1 cellular context compared by ENCODE assay signal in genomic region chr1:1777950-1778826, GRCh38.
TF ChIP-seq lines count a peak whose summit lies in the region.

A gene with protein sequence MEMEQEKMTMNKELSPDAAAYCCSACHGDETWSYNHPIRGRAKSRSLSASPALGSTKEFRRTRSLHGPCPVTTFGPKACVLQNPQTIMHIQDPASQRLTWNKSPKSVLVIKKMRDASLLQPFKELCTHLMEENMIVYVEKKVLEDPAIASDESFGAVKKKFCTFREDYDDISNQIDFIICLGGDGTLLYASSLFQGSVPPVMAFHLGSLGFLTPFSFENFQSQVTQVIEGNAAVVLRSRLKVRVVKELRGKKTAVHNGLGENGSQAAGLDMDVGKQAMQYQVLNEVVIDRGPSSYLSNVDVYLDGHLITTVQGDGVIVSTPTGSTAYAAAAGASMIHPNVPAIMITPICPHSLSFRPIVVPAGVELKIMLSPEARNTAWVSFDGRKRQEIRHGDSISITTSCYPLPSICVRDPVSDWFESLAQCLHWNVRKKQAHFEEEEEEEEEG (minus strand): TSS chr1:1778470. CDS start chr1:1765406, 13,064 bp downstream.

TF ChIP-seq in K562, 482 proteins besides CTCF, POLR2A, EP300 and RAD21 (continued from another document and continues in another):
- TF ChIP-seq, protein P1, sequence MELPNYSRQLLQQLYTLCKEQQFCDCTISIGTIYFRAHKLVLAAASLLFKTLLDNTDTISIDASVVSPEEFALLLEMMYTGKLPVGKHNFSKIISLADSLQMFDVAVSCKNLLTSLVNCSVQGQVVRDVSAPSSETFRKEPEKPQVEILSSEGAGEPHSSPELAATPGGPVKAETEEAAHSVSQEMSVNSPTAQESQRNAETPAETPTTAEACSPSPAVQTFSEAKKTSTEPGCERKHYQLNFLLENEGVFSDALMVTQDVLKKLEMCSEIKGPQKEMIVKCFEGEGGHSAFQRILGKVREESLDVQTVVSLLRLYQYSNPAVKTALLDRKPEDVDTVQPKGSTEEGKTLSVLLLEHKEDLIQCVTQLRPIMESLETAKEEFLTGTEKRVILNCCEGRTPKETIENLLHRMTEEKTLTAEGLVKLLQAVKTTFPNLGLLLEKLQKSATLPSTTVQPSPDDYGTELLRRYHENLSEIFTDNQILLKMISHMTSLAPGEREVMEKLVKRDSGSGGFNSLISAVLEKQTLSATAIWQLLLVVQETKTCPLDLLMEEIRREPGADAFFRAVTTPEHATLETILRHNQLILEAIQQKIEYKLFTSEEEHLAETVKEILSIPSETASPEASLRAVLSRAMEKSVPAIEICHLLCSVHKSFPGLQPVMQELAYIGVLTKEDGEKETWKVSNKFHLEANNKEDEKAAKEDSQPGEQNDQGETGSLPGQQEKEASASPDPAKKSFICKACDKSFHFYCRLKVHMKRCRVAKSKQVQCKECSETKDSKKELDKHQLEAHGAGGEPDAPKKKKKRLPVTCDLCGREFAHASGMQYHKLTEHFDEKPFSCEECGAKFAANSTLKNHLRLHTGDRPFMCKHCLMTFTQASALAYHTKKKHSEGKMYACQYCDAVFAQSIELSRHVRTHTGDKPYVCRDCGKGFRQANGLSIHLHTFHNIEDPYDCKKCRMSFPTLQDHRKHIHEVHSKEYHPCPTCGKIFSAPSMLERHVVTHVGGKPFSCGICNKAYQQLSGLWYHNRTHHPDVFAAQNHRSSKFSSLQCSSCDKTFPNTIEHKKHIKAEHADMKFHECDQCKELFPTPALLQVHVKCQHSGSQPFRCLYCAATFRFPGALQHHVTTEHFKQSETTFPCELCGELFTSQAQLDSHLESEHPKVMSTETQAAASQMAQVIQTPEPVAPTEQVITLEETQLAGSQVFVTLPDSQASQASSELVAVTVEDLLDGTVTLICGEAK (IDR thresholded peaks at IDR 0.05), result peak; percentile 12; the same call in 1 of the 2 replicates
- TF ChIP-seq, protein P1 (CRISPR knock-in tag; IDR thresholded peaks at IDR 0.05), result no peak
- TF ChIP-seq, protein P2, sequence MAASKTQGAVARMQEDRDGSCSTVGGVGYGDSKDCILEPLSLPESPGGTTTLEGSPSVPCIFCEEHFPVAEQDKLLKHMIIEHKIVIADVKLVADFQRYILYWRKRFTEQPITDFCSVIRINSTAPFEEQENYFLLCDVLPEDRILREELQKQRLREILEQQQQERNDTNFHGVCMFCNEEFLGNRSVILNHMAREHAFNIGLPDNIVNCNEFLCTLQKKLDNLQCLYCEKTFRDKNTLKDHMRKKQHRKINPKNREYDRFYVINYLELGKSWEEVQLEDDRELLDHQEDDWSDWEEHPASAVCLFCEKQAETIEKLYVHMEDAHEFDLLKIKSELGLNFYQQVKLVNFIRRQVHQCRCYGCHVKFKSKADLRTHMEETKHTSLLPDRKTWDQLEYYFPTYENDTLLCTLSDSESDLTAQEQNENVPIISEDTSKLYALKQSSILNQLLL (CRISPR knock-in tag; IDR thresholded peaks at IDR 0.05; ENCODE audit: borderline replicate concordance), result no peak
- TF ChIP-seq NRF1 (conservative IDR thresholded peaks at IDR 0.05 in 1 of 2, IDR thresholded peaks at IDR 0.05 in 1 of 2), result peak; percentile 85 to 89; a peak in 3 of 4 replicates
- TF ChIP-seq ATF7 (IDR thresholded peaks at IDR 0.05), result 0 out of 2 replicates have a peak, but pooled peaks have one; percentile 9
- no peak for TF ChIP-seq PCBP2 (IDR thresholded peaks at IDR 0.05; ENCODE audit: low read depth, low read length, poor library complexity, severe bottlenecking)
- TF ChIP-seq HDAC1 (IDR thresholded peaks at IDR 0.05), result peak in 1 of 2 experiments; percentile 86; a peak in 2 of 4 replicates
- 0 out of 2 replicates have a peak, but pooled peaks have one; percentile 3 for TF ChIP-seq TCF15 (CRISPR knock-in tag; IDR thresholded peaks at IDR 0.05)
- 0 out of 2 replicates have a peak, but pooled peaks have one; percentile 57 for TF ChIP-seq ZNF445 (CRISPR knock-in tag; IDR thresholded peaks at IDR 0.05; ENCODE audit: low read depth)
- TF ChIP-seq E4F1 (CRISPR knock-in tag; IDR thresholded peaks at IDR 0.05; ENCODE audit: borderline replicate concordance), result no peak
- TF ChIP-seq TRIM24 (IDR thresholded peaks at IDR 0.05), result no peak
- TF ChIP-seq, protein P3, sequence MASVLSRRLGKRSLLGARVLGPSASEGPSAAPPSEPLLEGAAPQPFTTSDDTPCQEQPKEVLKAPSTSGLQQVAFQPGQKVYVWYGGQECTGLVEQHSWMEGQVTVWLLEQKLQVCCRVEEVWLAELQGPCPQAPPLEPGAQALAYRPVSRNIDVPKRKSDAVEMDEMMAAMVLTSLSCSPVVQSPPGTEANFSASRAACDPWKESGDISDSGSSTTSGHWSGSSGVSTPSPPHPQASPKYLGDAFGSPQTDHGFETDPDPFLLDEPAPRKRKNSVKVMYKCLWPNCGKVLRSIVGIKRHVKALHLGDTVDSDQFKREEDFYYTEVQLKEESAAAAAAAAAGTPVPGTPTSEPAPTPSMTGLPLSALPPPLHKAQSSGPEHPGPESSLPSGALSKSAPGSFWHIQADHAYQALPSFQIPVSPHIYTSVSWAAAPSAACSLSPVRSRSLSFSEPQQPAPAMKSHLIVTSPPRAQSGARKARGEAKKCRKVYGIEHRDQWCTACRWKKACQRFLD (CRISPR knock-in tag; IDR thresholded peaks at IDR 0.05), result peak; percentile 96
- TF ChIP-seq IRF2 (CRISPR knock-in tag; IDR thresholded peaks at IDR 0.05), result 0 out of 2 replicates have a peak, but pooled peaks have one; percentile 71
- no peak for TF ChIP-seq JUN (IDR thresholded peaks at IDR 0.05; ENCODE audit: borderline replicate concordance, low read depth, low read length)
- no peak; the same call in 1 of the 2 replicates for TF ChIP-seq JUN (CRISPR knock-in tag; IDR thresholded peaks at IDR 0.05; ENCODE audit: borderline replicate concordance)
- TF ChIP-seq RB1 (IDR thresholded peaks at IDR 0.05; ENCODE audit: low read depth), result peak; percentile 92
- peak; percentile 66; the same call in 1 of the 2 replicates for TF ChIP-seq FOXP1 (CRISPR knock-in tag; IDR thresholded peaks at IDR 0.05)
- peak; percentile 71 for TF ChIP-seq SAFB (IDR thresholded peaks at IDR 0.05; ENCODE audit: borderline replicate concordance, low read depth, low read length)
- TF ChIP-seq ZNF584 (CRISPR knock-in tag; IDR thresholded peaks at IDR 0.05; ENCODE audit: low read depth), result no peak
- TF ChIP-seq, protein P4, sequence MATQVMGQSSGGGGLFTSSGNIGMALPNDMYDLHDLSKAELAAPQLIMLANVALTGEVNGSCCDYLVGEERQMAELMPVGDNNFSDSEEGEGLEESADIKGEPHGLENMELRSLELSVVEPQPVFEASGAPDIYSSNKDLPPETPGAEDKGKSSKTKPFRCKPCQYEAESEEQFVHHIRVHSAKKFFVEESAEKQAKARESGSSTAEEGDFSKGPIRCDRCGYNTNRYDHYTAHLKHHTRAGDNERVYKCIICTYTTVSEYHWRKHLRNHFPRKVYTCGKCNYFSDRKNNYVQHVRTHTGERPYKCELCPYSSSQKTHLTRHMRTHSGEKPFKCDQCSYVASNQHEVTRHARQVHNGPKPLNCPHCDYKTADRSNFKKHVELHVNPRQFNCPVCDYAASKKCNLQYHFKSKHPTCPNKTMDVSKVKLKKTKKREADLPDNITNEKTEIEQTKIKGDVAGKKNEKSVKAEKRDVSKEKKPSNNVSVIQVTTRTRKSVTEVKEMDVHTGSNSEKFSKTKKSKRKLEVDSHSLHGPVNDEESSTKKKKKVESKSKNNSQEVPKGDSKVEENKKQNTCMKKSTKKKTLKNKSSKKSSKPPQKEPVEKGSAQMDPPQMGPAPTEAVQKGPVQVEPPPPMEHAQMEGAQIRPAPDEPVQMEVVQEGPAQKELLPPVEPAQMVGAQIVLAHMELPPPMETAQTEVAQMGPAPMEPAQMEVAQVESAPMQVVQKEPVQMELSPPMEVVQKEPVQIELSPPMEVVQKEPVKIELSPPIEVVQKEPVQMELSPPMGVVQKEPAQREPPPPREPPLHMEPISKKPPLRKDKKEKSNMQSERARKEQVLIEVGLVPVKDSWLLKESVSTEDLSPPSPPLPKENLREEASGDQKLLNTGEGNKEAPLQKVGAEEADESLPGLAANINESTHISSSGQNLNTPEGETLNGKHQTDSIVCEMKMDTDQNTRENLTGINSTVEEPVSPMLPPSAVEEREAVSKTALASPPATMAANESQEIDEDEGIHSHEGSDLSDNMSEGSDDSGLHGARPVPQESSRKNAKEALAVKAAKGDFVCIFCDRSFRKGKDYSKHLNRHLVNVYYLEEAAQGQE (CRISPR knock-in tag; IDR thresholded peaks at IDR 0.05; ENCODE audit: low read depth), result peak; percentile 66
- no peak for TF ChIP-seq PPARD (CRISPR knock-in tag; IDR thresholded peaks at IDR 0.05)
- TF ChIP-seq ZNF232 (CRISPR knock-in tag; IDR thresholded peaks at IDR 0.05), result 0 out of 2 replicates have a peak, but pooled peaks have one; percentile 64
- TF ChIP-seq, protein P5, sequence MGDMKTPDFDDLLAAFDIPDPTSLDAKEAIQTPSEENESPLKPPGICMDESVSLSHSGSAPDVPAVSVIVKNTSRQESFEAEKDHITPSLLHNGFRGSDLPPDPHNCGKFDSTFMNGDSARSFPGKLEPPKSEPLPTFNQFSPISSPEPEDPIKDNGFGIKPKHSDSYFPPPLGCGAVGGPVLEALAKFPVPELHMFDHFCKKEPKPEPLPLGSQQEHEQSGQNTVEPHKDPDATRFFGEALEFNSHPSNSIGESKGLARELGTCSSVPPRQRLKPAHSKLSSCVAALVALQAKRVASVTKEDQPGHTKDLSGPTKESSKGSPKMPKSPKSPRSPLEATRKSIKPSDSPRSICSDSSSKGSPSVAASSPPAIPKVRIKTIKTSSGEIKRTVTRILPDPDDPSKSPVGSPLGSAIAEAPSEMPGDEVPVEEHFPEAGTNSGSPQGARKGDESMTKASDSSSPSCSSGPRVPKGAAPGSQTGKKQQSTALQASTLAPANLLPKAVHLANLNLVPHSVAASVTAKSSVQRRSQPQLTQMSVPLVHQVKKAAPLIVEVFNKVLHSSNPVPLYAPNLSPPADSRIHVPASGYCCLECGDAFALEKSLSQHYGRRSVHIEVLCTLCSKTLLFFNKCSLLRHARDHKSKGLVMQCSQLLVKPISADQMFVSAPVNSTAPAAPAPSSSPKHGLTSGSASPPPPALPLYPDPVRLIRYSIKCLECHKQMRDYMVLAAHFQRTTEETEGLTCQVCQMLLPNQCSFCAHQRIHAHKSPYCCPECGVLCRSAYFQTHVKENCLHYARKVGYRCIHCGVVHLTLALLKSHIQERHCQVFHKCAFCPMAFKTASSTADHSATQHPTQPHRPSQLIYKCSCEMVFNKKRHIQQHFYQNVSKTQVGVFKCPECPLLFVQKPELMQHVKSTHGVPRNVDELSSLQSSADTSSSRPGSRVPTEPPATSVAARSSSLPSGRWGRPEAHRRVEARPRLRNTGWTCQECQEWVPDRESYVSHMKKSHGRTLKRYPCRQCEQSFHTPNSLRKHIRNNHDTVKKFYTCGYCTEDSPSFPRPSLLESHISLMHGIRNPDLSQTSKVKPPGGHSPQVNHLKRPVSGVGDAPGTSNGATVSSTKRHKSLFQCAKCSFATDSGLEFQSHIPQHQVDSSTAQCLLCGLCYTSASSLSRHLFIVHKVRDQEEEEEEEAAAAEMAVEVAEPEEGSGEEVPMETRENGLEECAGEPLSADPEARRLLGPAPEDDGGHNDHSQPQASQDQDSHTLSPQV (IDR thresholded peaks at IDR 0.05), result peak; percentile 85; the same call in 1 of the 2 replicates
- no peak for TF ChIP-seq POLR3G (IDR thresholded peaks at IDR 0.05; ENCODE audit: extremely low read depth, insufficient read length, insufficient replicate concordance)
- no peak for TF ChIP-seq HLTF (IDR thresholded peaks at IDR 0.05)
- no peak for TF ChIP-seq HIVEP1 (CRISPR knock-in tag; IDR thresholded peaks at IDR 0.05)
- TF ChIP-seq TEAD4 (IDR thresholded peaks at IDR 0.05; ENCODE audit: low read length), result no peak
- 0 out of 2 replicates have a peak, but pooled peaks have one; percentile 54 for TF ChIP-seq TEAD4 (CRISPR knock-in tag; IDR thresholded peaks at IDR 0.05; ENCODE audit: borderline replicate concordance)
- TF ChIP-seq SRSF9 (IDR thresholded peaks at IDR 0.05; ENCODE audit: borderline replicate concordance, low read depth, low read length), result no peak
- peak; percentile 64 for TF ChIP-seq MTA3 (IDR thresholded peaks at IDR 0.05; ENCODE audit: borderline replicate concordance)
- peak in 1 of 2 experiments; percentile 48; a peak in 1 of 4 replicates for TF ChIP-seq SRF (CRISPR knock-in tag; IDR thresholded peaks at IDR 0.05)
- TF ChIP-seq BHLHE40 (IDR thresholded peaks at IDR 0.05; ENCODE audit: low read length), result peak; percentile 32; the same call in 1 of the 2 replicates
